16 cellular contexts compared by ENCODE assay signal in the genomic region with DNA sequence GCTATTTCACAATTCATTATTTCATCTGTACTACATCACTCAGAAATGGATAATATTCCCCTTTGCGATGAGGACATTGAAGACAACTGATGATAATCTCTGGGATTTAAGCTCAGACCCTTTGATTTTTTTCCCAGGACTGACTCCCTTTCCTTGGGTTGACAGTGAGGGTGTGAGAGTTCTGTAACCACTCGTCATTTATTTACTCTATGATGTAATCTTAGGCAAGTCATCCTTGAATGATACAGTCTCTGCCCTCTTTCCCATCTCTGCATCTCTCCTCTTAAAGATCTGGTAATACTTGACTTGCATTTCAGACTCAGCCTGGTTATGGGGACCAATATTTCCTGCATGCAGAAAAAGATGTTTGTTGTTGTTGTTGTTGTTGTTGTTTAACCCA.
"Had no signal": no experiment of that assay in that cellular context is flagged by ENCODE, and none has a peak within 500 bp of the region (broad histone marks: within the 10 kb centered on the region; RNA-seq: fewer than 3 reads in every experiment).

No MANE protein-coding gene starts in this region.

- FAIRE-seq: kidney had no signal

- H3K27me3 ChIP-seq: cardiac muscle cell, hepatocyte, tibial artery, uterus had no signal

- H3K4me3 ChIP-seq: cardiac muscle cell, hepatocyte, left ventricle myocardium inferior, skin epidermis, tibial artery, uterus had no signal

- H3K4me1 ChIP-seq: left ventricle myocardium inferior, tibial artery, uterus had no signal

- H3K36me3 ChIP-seq: cardiac muscle cell, left ventricle myocardium inferior, tibial artery, uterus had no signal

- ATAC-seq: natural killer cell treated with Interleukin-12 subunit alpha and Interleukin-12 subunit beta and Interleukin-15 and Interleukin-18, amount 100 ng/mL, for 72 hours; stimulated activated naive B cell treated with anti-CD40 and anti-IgM and Interleukin-4, amounts not matched to agents 10 μg/mL and 1 μg/mL and 100 μg/mL, for 72 hours had no signal

- H3K9me3 ChIP-seq: left ventricle myocardium inferior, tibial artery, uterus had no signal

- H3K27ac ChIP-seq: cardiac muscle cell, hepatocyte, left ventricle myocardium inferior, skin epidermis, tibial artery, uterus had no signal

- DNase-seq: activated CD4-positive, alpha-beta T cell treated with anti-CD3 and anti-CD28 coated beads, Interleukin-2, amount 50 U/mL, for 1 hour; activated CD8-positive, alpha-beta memory T cell treated with anti-CD3 and anti-CD28 coated beads for 24 hours; activated naive CD4-positive, alpha-beta T cell treated with Interleukin-2 at 50 U/mL for 16 hours; aorta; erythroblast; kidney; left ventricle myocardium inferior; stimulated activated CD4-positive, alpha-beta T cell treated with anti-CD3 and anti-CD28 coated beads, Interleukin-15, amount 100 ng/mL, for 24 hours; stimulated activated CD4-positive, alpha-beta T cell treated with anti-CD3 and anti-CD28 coated beads, Interleukin-4, amount 100 ng/mL, for 1 hour; stimulated activated naive B cell treated with anti-CD40 and anti-IgM and Interleukin-4, amounts not matched to agents 10 μg/mL and 1 μg/mL and 100 μg/mL, for 72 hours; tibial artery; uterus had no signal
